ENCODE assay signal across 8 cellular contexts in the genomic region with DNA sequence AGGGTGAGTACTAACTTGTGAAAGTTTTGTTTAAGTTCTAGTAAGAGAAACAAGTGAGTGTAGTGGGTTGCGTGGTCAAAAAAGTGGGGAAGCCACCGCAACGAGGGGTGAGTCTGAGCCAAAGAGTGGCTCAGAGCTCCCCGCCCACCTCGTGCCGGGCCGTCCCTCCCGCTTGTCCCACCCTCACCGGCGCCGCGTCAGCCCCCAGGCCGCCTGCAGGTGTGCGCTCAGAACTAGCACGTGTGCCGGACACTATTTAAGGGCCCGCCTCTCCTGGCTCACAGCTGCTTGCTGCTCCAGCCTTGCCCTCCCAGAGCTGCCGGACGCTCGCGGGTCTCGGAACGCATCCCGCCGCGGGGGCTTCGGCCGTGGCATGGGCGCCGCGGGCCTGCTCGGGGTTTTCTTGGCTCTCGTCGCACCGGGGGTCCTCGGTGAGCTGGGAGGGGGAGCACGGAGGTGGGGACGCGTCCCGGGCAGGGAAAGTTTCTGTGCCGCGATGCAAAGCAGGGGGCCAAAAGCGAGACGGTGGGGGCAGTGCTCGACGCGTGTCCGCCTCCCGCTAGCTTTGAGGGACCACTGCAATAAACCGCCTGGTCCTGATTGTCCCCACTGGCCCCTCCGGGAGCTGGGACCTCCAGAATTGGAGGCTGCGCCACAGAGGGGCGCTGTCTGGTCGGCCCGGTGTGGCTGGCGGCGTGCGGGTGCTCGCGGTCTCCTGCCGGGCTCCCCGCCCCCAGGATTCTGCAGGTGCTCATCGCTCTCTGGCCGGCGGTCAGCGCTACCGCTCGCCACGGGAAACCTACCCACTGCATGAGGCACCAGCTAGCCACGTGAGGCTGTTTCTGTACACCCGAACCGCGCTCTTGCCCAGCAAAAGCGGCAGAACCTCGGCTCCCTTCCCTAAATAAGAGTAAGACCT. TPM values are rescaled to one million over a fixed set of nuclear protein-coding genes. Genes with fewer than 3 reads are reported as not detected.
DNase-seq lines count a peak whose midpoint lies in the region; ATAC-seq and TF ChIP-seq lines count a peak whose summit lies in the region.

TSS of gene CR2 (plus strand) at position 283 of the 919 bp plus-strand sequence. CDS start at position 374, 91 bp downstream.

- H3K9me3 ChIP-seq in mucosa of descending colon: no peaks in the 10 kb centered on the region

- no peak for TF ChIP-seq CTCF in mucosa of descending colon (IDR thresholded peaks at IDR 0.05)

- peak; percentile 58 for DNase-seq in Daoy (ENCODE audit: low read depth)
- DNase-seq in HuH-7.5 (ENCODE audit: low spot score): peak; percentile 12
- DNase-seq in activated CD4-positive, alpha-beta T cell treated with anti-CD3 and anti-CD28 coated beads for 48 hours: peak; percentile 74
- peak; percentile 39 for DNase-seq in effector CD8-positive, alpha-beta T cell (lab: John Stamatoyannopoulos, UW)
- DNase-seq in mucosa of descending colon: peak; percentile 56 to 82 (median 64)
- DNase-seq in stimulated activated CD8-positive, alpha-beta memory T cell treated with anti-CD3 and anti-CD28 coated beads, Interleukin-7, amount 100 ng/mL, for 48 hours (ENCODE audit: extremely low read depth in 1 of 2, low read depth in 1 of 2): peak; percentile 41 to 69
- DNase-seq in A172 (ENCODE audit: low spot score): no peak

- peak; percentile 76 for ATAC-seq in GM21423 (IDR thresholded peaks at IDR 0.05; ENCODE audit: unreplicated experiment)
- ATAC-seq in mucosa of descending colon: peak; percentile 97

- intact Hi-C loops in mucosa of descending colon (cut with DNase I, micrococcal nuclease): no loop called here

- H3K36me3 ChIP-seq in mucosa of descending colon (ENCODE audit: low read depth): no peaks in the 10 kb centered on the region

- H3K4me3 ChIP-seq in mucosa of descending colon: no peak within 1 kb of the TSS

- peaks cover 14% of the 10 kb centered on the region for H3K4me1 ChIP-seq in mucosa of descending colon (ENCODE audit: low read depth)

RNA-seq across cellular contexts. Expression of gene CR2, which starts in this region (rescaled TPM):
- total RNA-seq in Daoy (2014; rRNA removed; shearing (Covaris generic)): 0.29 and 2.1 TPM in 2 replicates
- total RNA-seq in mucosa of descending colon: under 1 TPM in 2 of 3 donors, not detected in 1; 0.10 to 0.38 TPM
- total RNA-seq in A172 (2014; rRNA removed; shearing (Covaris generic)): 0.02 TPM in 1 of 2 replicates, not detected in the other

Comparison
In these comparisons a context has a peak if more than half of its experiments do, and no peak if none do; other contexts are left out.
1. Peak in DNase-seq and ATAC-seq in mucosa of descending colon; RNA of the gene not detected or under 1 TPM.